In the genomic region with DNA sequence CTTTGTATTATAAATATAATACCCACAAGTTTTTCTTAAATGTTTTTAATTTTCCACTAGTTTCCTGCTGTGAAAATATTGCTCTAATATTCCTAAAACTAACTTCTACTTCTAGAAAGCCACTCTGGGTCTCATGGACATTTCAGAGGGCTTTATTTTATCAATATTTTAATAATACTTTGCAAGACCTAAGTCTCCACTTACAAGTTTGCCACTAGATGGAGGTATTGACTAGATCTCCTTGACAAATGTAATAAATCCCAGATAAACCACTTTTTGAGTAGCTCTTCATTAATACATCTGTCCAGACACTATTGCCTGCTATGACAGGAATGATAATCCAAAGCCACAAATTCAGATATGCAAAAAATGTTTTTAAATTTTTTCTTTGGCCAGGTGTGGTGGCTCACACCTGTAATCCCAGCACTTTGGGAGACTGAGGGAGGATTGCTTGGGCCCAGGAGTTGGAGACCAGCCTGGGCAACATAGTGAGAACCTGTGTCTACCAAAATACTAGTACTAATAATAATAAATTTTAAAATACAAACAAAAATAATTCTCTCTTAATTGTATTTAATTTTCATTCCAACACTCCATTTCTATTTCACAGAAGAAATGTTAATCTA, we compare ENCODE assay signal across 8 cellular contexts.
DNase-seq lines count a peak whose midpoint lies in the region; ATAC-seq lines count a peak whose summit lies in the region.

No MANE protein-coding gene starts in this region.

- ATAC-seq in HG03342 (IDR thresholded peaks at IDR 0.05; ENCODE audit: unreplicated experiment) (no peak), HG02798 (IDR thresholded peaks at IDR 0.05; ENCODE audit: poor library complexity, unreplicated experiment) (no peak)
- ATAC-seq in stimulated activated naive CD8-positive, alpha-beta T cell treated with anti-CD3 and anti-CD28 coated beads, Interleukin-15, Interleukin-2, amounts not matched to agents 100 U/mL and 50 U/mL, for 24 hours, result no peak

- peak; percentile 28 for DNase-seq in NCI-H2107 treated with DMSO at 0.1 percent for 48 hours (lab: John Stamatoyannopoulos, UW; ENCODE audit: unreplicated experiment)
- no peak for DNase-seq in NCI-H2107 (lab: John Stamatoyannopoulos, UW)
- DNase-seq in NCI-H1694 (lab: John Stamatoyannopoulos, UW), result peak; percentile 3
- peak; percentile 10 for DNase-seq in amniotic stem cell (lab: John Stamatoyannopoulos, UW)
- DNase-seq in kidney tubule cell (ENCODE audit: low spot score), result peak; percentile 67
- no peak for DNase-seq in stimulated activated naive CD8-positive, alpha-beta T cell treated with anti-CD3 and anti-CD28 coated beads, Interleukin-15, Interleukin-2, amounts not matched to agents 100 U/mL and 50 U/mL, for 24 hours

Comparison
In these comparisons a context has a peak if more than half of its experiments do, and no peak if none do; other contexts are left out.
1. DNase-seq: peak in NCI-H2107 treated with DMSO at 0.1 percent for 48 hours (single experiment), NCI-H1694 (single experiment), amniotic stem cell (single experiment) and kidney tubule cell (single experiment); none in NCI-H2107 (single experiment) and stimulated activated naive CD8-positive, alpha-beta T cell treated with anti-CD3 and anti-CD28 coated beads, Interleukin-15, Interleukin-2, amounts not matched to agents 100 U/mL and 50 U/mL, for 24 hours (single experiment).